2 cellular contexts compared by ENCODE assay signal in the genomic region with DNA sequence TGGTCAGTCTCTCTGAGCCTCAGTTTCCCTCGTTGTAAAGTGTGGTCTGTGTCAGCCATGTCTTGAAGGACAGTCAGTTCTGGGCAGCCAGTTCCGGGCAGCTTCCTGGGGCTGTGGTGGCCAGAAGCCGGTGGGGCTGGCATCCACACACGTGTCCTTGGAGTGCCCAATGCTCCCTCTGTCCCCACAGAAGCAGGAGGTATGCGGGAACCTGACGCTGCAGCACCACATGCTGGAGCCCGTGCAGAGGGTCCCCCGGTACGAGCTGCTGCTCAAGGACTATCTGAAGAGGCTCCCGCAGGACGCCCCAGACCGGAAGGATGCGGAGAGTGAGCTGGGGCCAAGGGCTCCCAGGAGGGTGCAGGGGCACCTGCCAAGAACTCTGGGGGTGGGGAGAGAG.
TF ChIP-seq lines count a peak whose summit lies in the region.

No MANE protein-coding gene starts in this region.

TF ChIP-seq in SK-N-SH, 30 proteins besides CTCF, POLR2A, EP300 and RAD21 (continued from another document):
- TF ChIP-seq TEAD4 (IDR thresholded peaks at IDR 0.05; ENCODE audit: borderline replicate concordance, insufficient read depth) (no peak), ELF1 (IDR thresholded peaks at IDR 0.05) (no peak), MEF2A (IDR thresholded peaks at IDR 0.05; ENCODE audit: borderline replicate concordance, low read depth) (no peak), FOXJ3 (CRISPR knock-in tag; IDR thresholded peaks at IDR 0.05) (no peak), IRF3 (IDR thresholded peaks at IDR 0.05; ENCODE audit: low read depth, low read length) (no peak), NRF1 (IDR thresholded peaks at IDR 0.05; ENCODE audit: low read depth, low read length) (no peak), GABPA (IDR thresholded peaks at IDR 0.05; ENCODE audit: low read depth) (no peak), GATA2 (CRISPR knock-in tag; IDR thresholded peaks at IDR 0.05) (no peak), SMC3 (IDR thresholded peaks at IDR 0.05; ENCODE audit: low read depth, low read length) (no peak), SIN3A (IDR thresholded peaks at IDR 0.05; ENCODE audit: borderline replicate concordance, low read depth, low read length) (no peak), TAF1 (IDR thresholded peaks at IDR 0.05; ENCODE audit: borderline replicate concordance, low read depth, low read length) (no peak), EZH2phosphoT487 (IDR thresholded peaks at IDR 0.05; ENCODE audit: borderline replicate concordance, low read depth) (no peak), TCF12 (IDR thresholded peaks at IDR 0.05) (no peak)
- TF ChIP-seq, protein P1, sequence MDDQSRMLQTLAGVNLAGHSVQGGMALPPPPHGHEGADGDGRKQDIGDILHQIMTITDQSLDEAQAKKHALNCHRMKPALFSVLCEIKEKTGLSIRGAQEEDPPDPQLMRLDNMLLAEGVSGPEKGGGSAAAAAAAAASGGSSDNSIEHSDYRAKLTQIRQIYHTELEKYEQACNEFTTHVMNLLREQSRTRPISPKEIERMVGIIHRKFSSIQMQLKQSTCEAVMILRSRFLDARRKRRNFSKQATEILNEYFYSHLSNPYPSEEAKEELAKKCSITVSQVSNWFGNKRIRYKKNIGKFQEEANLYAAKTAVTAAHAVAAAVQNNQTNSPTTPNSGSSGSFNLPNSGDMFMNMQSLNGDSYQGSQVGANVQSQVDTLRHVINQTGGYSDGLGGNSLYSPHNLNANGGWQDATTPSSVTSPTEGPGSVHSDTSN (IDR thresholded peaks at IDR 0.05), result no peak

TF ChIP-seq in SK-N-SH treated with all-trans-retinoic acid at 6 μM for 48 hours, 23 proteins besides CTCF, POLR2A, EP300 and RAD21 (continued from another document):
- TF ChIP-seq BACH2 (CRISPR knock-in tag; IDR thresholded peaks at IDR 0.05; ENCODE audit: borderline replicate concordance), result no peak
